In the genomic region with DNA sequence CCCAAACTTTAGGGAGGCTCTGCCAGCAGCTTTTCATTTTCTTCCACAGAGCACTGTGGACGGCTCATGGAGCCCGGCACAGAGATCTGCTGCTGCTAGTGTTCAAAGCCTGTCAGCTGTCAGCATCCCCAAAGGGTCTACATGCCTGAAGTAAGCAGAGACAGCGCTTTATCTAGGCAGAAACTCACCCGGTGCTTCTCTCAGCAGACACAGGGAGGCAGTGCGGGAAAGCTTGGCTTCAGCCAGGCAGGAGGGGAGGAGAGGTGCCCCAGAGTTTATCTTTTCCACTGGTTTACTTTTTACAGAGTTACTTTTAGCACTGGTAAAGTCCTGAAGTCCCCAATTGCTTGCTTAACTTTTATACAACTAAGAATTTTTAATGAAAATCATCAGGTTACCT, we compare ENCODE assay signal across 12 cellular contexts.
DNase-seq lines count a peak whose midpoint lies in the region; ATAC-seq and TF ChIP-seq lines count a peak whose summit lies in the region.
"Had no signal": no experiment of that assay in that cellular context is flagged by ENCODE, and none has a peak within 500 bp of the region (broad histone marks: within the 10 kb centered on the region; RNA-seq: fewer than 3 reads in every experiment).

No MANE protein-coding gene starts in this region.

- no peak overlapping the region for H3K27ac ChIP-seq in CD8-positive, alpha-beta memory T cell (ENCODE audit: low read depth, low read length)

- in situ Hi-C loops in GM13977 (cut with MboI; ENCODE audit: low pct_unique_long_range_greater_than_20kb, low sequenced_read_pairs, unreplicated experiment), result no loop called here

- H3K36me3 Mint-ChIP-seq in neural crest cell (ENCODE audit: low read depth), result no peaks in the 10 kb centered on the region
- H3K36me3 Mint-ChIP-seq in CD8-positive, alpha-beta memory T cell, result no peaks in the 10 kb centered on the region

- no peaks in the 10 kb centered on the region for H3K9me3 Mint-ChIP-seq in neural crest cell
- H3K9me3 Mint-ChIP-seq in CD8-positive, alpha-beta memory T cell, result peaks cover 0 to 7% (median 0%) of the 10 kb centered on the region in 5 donors
- H3K9me3 Mint-ChIP-seq: activated naive CD8-positive, alpha-beta T cell treated with anti-CD3 and anti-CD28 coated beads, Interleukin-2, amount 50 U/mL, for 24 hours had no signal

- DNase-seq in GM13977 (ENCODE audit: low spot score) (no peak), LNCaP clone FGC (ENCODE audit: low read depth) (peak; percentile 4), ecto neural progenitor cell (ENCODE audit: low spot score) (peak; percentile 66), neural crest cell (ENCODE audit: low read depth, low spot score) (peak; percentile 32), NCI-H510A (lab: John Stamatoyannopoulos, UW) (no peak), MV-4-11 (lab: John Stamatoyannopoulos, UW) (no peak)
- DNase-seq in CD8-positive, alpha-beta memory T cell, result no peak
- DNase-seq: activated naive CD8-positive, alpha-beta T cell treated with anti-CD3 and anti-CD28 coated beads, Interleukin-2, amount 50 U/mL, for 24 hours; effector CD4-positive, alpha-beta T cell; GOT3; NCI-H774 had no signal

- no peak overlapping the region for H3K4me3 ChIP-seq in LNCaP clone FGC (ENCODE audit: low read depth, low read length)
- H3K4me3 ChIP-seq in CD8-positive, alpha-beta memory T cell (ENCODE audit: low read length), result no peak overlapping the region

- peaks cover 8% of the 10 kb centered on the region for H3K4me1 Mint-ChIP-seq in neural crest cell
- no peaks in the 10 kb centered on the region for H3K4me1 Mint-ChIP-seq in CD8-positive, alpha-beta memory T cell
- H3K4me1 Mint-ChIP-seq: activated naive CD8-positive, alpha-beta T cell treated with anti-CD3 and anti-CD28 coated beads, Interleukin-2, amount 50 U/mL, for 24 hours had no signal

- peaks cover 13% of the 10 kb centered on the region for H3K27me3 Mint-ChIP-seq in neural crest cell (ENCODE audit: low read depth)
- H3K27me3 Mint-ChIP-seq in CD8-positive, alpha-beta memory T cell, result no peaks in the 10 kb centered on the region

- CTCF ChIA-PET in CD8-positive, alpha-beta memory T cell (lab: Charles Lee), result no interaction called here

- TF ChIP-seq CTCF in GM13977 (IDR thresholded peaks at IDR 0.05; ENCODE audit: extremely low read depth, insufficient read depth, missing control alignments) (peak; percentile 16), LNCaP clone FGC (IDR thresholded peaks at IDR 0.05; ENCODE audit: control insufficient read depth, extremely low read depth, insufficient read depth) (peak; percentile 71), neural crest cell (conservative IDR thresholded peaks at IDR 0.05) (peak; percentile 53)

- no peak overlapping the region for H3K27ac Mint-ChIP-seq in neural crest cell (ENCODE audit: unreplicated experiment)
- no peak overlapping the region for H3K27ac Mint-ChIP-seq in CD8-positive, alpha-beta memory T cell
- H3K27ac Mint-ChIP-seq: activated naive CD8-positive, alpha-beta T cell treated with anti-CD3 and anti-CD28 coated beads, Interleukin-2, amount 50 U/mL, for 24 hours had no signal

- ATAC-seq in GM18909 (IDR thresholded peaks at IDR 0.05; ENCODE audit: poor library complexity, unreplicated experiment), result no peak
- ATAC-seq: activated naive CD8-positive, alpha-beta T cell treated with anti-CD3 and anti-CD28 coated beads, Interleukin-2, amount 50 U/mL, for 24 hours had no signal

- H3K4me3 Mint-ChIP-seq in neural crest cell, result no peak overlapping the region
- H3K4me3 Mint-ChIP-seq in CD8-positive, alpha-beta memory T cell, result no peak overlapping the region
- H3K4me3 Mint-ChIP-seq: activated naive CD8-positive, alpha-beta T cell treated with anti-CD3 and anti-CD28 coated beads, Interleukin-2, amount 50 U/mL, for 24 hours had no signal

- H3K27me3 ChIP-seq in CD8-positive, alpha-beta memory T cell (ENCODE audit: insufficient read depth, low read length, poor library complexity, severe bottlenecking), result no peaks in the 10 kb centered on the region

- POLR2A ChIA-PET in CD8-positive, alpha-beta memory T cell (lab: Charles Lee), result no interaction called here

- H3K4me1 ChIP-seq in CD8-positive, alpha-beta memory T cell (ENCODE audit: insufficient read depth, low read length), result no peaks in the 10 kb centered on the region

- H3K36me3 ChIP-seq in CD8-positive, alpha-beta memory T cell (ENCODE audit: insufficient read depth, low read length), result no peaks in the 10 kb centered on the region

- no peaks in the 10 kb centered on the region for H3K9me3 ChIP-seq in CD8-positive, alpha-beta memory T cell (ENCODE audit: low read length)

Comparison
In these comparisons a context has a peak if more than half of its experiments do, and no peak if none do; other contexts are left out.
1. DNase-seq: peak in LNCaP clone FGC (single experiment), ecto neural progenitor cell (single experiment) and neural crest cell (single experiment); none in GM13977 (single experiment), NCI-H510A (single experiment), MV-4-11 (single experiment) and CD8-positive, alpha-beta memory T cell (0 of 5).
2. CTCF ChIP-seq: peak in every context shown above with its lines; median percentile 71 in LNCaP clone FGC; 53 in neural crest cell; 16 in GM13977.